Comparison of ENCODE assay signal across 14 cellular contexts in the genomic region with DNA sequence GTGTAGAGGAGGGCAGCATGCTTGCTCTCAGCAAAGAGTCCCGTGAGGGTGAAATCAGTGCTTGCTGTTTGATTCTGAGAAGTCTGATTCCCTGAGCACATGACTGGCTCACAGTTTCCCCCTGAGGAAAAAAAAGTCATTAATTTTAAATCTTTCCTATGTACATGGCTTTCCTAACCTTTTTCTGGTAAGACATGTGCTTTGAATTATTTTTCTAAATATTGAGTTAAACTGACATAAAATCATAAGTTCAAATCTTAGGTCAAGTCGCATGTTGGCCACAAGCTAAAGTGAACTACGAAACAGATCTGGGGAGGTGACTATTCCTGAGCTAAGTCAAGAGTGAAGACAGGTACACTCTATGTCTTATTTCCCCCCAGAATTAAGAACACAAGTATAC. TPM values are rescaled to one million over a fixed set of nuclear protein-coding genes. Genes with fewer than 3 reads are reported as not detected.
"Had no signal": no experiment of that assay in that cellular context is flagged by ENCODE, and none has a peak within 500 bp of the region (broad histone marks: within the 10 kb centered on the region; RNA-seq: fewer than 3 reads in every experiment).

A gene with protein sequence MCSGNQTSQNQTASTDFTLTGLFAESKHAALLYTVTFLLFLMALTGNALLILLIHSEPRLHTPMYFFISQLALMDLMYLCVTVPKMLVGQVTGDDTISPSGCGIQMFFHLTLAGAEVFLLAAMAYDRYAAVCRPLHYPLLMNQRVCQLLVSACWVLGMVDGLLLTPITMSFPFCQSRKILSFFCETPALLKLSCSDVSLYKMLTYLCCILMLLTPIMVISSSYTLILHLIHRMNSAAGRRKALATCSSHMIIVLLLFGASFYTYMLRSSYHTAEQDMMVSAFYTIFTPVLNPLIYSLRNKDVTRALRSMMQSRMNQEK (minus strand): TSS at position 101 of the 400 bp plus-strand sequence. CDS start 0 bp downstream, at position 101.

RNA-seq across cellular contexts. Expression of the gene that starts here (rescaled TPM):
- total RNA-seq: stomach, subcutaneous adipose tissue, temporal lobe, testis, thoracic aorta, thyroid gland, tibial nerve, transverse colon, upper lobe of left lung, upper lobe of right lung, ureter, urinary bladder, uterus, vagina had no signal
- polyA plus RNA-seq: stomach, urinary bladder had no signal
